ENCODE assay signal across 1 cellular context in genomic region chr4:165909947-165910346, GRCh38.
TF ChIP-seq lines count a peak whose summit lies in the region.

No MANE protein-coding gene starts in this region.

TF ChIP-seq in SK-N-SH treated with all-trans-retinoic acid at 6 μM for 48 hours, 23 proteins besides CTCF, POLR2A, EP300 and RAD21 (continued from another document):
- TF ChIP-seq CSRNP3 (CRISPR knock-in tag; IDR thresholded peaks at IDR 0.05): no peak
- no peak for TF ChIP-seq PATZ1 (CRISPR knock-in tag; IDR thresholded peaks at IDR 0.05; ENCODE audit: borderline replicate concordance)
- TF ChIP-seq ESRRG (CRISPR knock-in tag; IDR thresholded peaks at IDR 0.05): no peak
